ENCODE assay signal across 1 cellular context in genomic region chr5:14156611-14157493, GRCh38.
TF ChIP-seq lines count a peak whose summit lies in the region.

No MANE protein-coding gene starts in this region.

TF ChIP-seq in HEK293, 187 proteins besides CTCF, POLR2A, EP300 and RAD21 (continued from another document and continues in another):
- no peak for TF ChIP-seq ZNF280D (tag by site-specific recombination; IDR thresholded peaks at IDR 0.05)
- TF ChIP-seq KLF1 (tag by site-specific recombination; IDR thresholded peaks at IDR 0.05): peak; percentile 73
- TF ChIP-seq KLF16 (tag by site-specific recombination; IDR thresholded peaks at IDR 0.05): 0 out of 2 replicates have a peak, but pooled peaks have one; percentile 32
- TF ChIP-seq ZNF324 (tag by site-specific recombination; IDR thresholded peaks at IDR 0.05): peak; percentile 96
- 0 out of 2 replicates have a peak, but pooled peaks have one; percentile 45 for TF ChIP-seq ZSCAN16 (tag by site-specific recombination; IDR thresholded peaks at IDR 0.05)
- TF ChIP-seq ZNF501 (tag by site-specific recombination; IDR thresholded peaks at IDR 0.05): peak; percentile 89
- TF ChIP-seq ZFP69B (tag by site-specific recombination; IDR thresholded peaks at IDR 0.05): peak; percentile 88
- TF ChIP-seq, protein P1, sequence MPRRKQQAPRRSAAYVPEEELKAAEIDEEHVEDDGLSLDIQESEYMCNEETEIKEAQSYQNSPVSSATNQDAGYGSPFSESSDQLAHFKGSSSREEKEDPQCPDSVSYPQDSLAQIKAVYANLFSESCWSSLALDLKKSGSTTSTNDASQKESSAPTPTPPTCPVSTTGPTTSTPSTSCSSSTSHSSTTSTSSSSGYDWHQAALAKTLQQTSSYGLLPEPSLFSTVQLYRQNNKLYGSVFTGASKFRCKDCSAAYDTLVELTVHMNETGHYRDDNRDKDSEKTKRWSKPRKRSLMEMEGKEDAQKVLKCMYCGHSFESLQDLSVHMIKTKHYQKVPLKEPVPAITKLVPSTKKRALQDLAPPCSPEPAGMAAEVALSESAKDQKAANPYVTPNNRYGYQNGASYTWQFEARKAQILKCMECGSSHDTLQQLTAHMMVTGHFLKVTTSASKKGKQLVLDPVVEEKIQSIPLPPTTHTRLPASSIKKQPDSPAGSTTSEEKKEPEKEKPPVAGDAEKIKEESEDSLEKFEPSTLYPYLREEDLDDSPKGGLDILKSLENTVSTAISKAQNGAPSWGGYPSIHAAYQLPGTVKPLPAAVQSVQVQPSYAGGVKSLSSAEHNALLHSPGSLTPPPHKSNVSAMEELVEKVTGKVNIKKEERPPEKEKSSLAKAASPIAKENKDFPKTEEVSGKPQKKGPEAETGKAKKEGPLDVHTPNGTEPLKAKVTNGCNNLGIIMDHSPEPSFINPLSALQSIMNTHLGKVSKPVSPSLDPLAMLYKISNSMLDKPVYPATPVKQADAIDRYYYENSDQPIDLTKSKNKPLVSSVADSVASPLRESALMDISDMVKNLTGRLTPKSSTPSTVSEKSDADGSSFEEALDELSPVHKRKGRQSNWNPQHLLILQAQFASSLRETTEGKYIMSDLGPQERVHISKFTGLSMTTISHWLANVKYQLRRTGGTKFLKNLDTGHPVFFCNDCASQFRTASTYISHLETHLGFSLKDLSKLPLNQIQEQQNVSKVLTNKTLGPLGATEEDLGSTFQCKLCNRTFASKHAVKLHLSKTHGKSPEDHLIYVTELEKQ (tag by site-specific recombination; IDR thresholded peaks at IDR 0.05; ENCODE audit: borderline replicate concordance): peak; percentile 100
- peak; percentile 91 for TF ChIP-seq ZSCAN23 (tag by site-specific recombination; IDR thresholded peaks at IDR 0.05)
- no peak for TF ChIP-seq ZNF747 (tag by site-specific recombination; IDR thresholded peaks at IDR 0.05)
- TF ChIP-seq IKZF3 (tag by site-specific recombination; IDR thresholded peaks at IDR 0.05): peak; percentile 90
- no peak for TF ChIP-seq AEBP2 (tag by site-specific recombination; IDR thresholded peaks at IDR 0.05; ENCODE audit: borderline replicate concordance)
- peak; percentile 72 for TF ChIP-seq ZNF513 (tag by site-specific recombination; IDR thresholded peaks at IDR 0.05)
- TF ChIP-seq ZNF654 (tag by site-specific recombination; IDR thresholded peaks at IDR 0.05; ENCODE audit: low read depth): peak; percentile 33; the same call in 1 of the 2 replicates
- TF ChIP-seq ZFP37 (tag by site-specific recombination; IDR thresholded peaks at IDR 0.05): 0 out of 2 replicates have a peak, but pooled peaks have one; percentile 31
- peak; percentile 92 for TF ChIP-seq WT1 (tag by site-specific recombination; IDR thresholded peaks at IDR 0.05)
- TF ChIP-seq ZBTB1 (tag by site-specific recombination; IDR thresholded peaks at IDR 0.05): peak; percentile 90
- peak; percentile 62 for TF ChIP-seq ZNF341 (tag by site-specific recombination; IDR thresholded peaks at IDR 0.05; ENCODE audit: low read depth)
- TF ChIP-seq ZBTB17 (tag by site-specific recombination; IDR thresholded peaks at IDR 0.05): peak; percentile 94
- no peak for TF ChIP-seq ZNF433 (tag by site-specific recombination; IDR thresholded peaks at IDR 0.05; ENCODE audit: low read depth)
- TF ChIP-seq ZNF391 (tag by site-specific recombination; IDR thresholded peaks at IDR 0.05; ENCODE audit: borderline replicate concordance, low read depth): peak; percentile 98
- peak; percentile 99 for TF ChIP-seq BCL11B (tag by site-specific recombination; IDR thresholded peaks at IDR 0.05; ENCODE audit: low read depth)
- TF ChIP-seq ZNF837 (tag by site-specific recombination; IDR thresholded peaks at IDR 0.05): no peak
- peak; percentile 98 for TF ChIP-seq ZNF629 (tag by site-specific recombination; IDR thresholded peaks at IDR 0.05)
- peak; percentile 25; the same call in 1 of the 2 replicates for TF ChIP-seq RBAK (tag by site-specific recombination; IDR thresholded peaks at IDR 0.05)
- peak; percentile 97 for TF ChIP-seq ZNF561 (tag by site-specific recombination; IDR thresholded peaks at IDR 0.05; ENCODE audit: borderline replicate concordance)
- TF ChIP-seq KLF8 (tag by site-specific recombination; IDR thresholded peaks at IDR 0.05): peak; percentile 97
- peak; percentile 100 for TF ChIP-seq OSR2 (tag by site-specific recombination; IDR thresholded peaks at IDR 0.05)
- peak; percentile 62 for TF ChIP-seq ZNF146 (tag by site-specific recombination; IDR thresholded peaks at IDR 0.05)
- no peak for TF ChIP-seq ZNF48 (tag by site-specific recombination; IDR thresholded peaks at IDR 0.05)
- TF ChIP-seq YY2 (tag by site-specific recombination; IDR thresholded peaks at IDR 0.05): no peak
- peak; percentile 87 for TF ChIP-seq ZNF76 (tag by site-specific recombination; IDR thresholded peaks at IDR 0.05; ENCODE audit: borderline replicate concordance, low read depth)
- TF ChIP-seq ZSCAN4 (tag by site-specific recombination; IDR thresholded peaks at IDR 0.05): peak; percentile 73; the same call in 1 of the 2 replicates
- TF ChIP-seq KLF17 (tag by site-specific recombination; IDR thresholded peaks at IDR 0.05): peak; percentile 94
- TF ChIP-seq ZNF610 (tag by site-specific recombination; IDR thresholded peaks at IDR 0.05; ENCODE audit: borderline replicate concordance): 0 out of 2 replicates have a peak, but pooled peaks have one; percentile 57
- peak; percentile 77 for TF ChIP-seq ZNF335 (tag by site-specific recombination; conservative IDR thresholded peaks at IDR 0.05)
- TF ChIP-seq ZNF19 (tag by site-specific recombination; IDR thresholded peaks at IDR 0.05; ENCODE audit: low read depth): no peak
- TF ChIP-seq TRIM28 (IDR thresholded peaks at IDR 0.05; ENCODE audit: borderline replicate concordance, low read length): peak; percentile 93
- TF ChIP-seq, protein P2, sequence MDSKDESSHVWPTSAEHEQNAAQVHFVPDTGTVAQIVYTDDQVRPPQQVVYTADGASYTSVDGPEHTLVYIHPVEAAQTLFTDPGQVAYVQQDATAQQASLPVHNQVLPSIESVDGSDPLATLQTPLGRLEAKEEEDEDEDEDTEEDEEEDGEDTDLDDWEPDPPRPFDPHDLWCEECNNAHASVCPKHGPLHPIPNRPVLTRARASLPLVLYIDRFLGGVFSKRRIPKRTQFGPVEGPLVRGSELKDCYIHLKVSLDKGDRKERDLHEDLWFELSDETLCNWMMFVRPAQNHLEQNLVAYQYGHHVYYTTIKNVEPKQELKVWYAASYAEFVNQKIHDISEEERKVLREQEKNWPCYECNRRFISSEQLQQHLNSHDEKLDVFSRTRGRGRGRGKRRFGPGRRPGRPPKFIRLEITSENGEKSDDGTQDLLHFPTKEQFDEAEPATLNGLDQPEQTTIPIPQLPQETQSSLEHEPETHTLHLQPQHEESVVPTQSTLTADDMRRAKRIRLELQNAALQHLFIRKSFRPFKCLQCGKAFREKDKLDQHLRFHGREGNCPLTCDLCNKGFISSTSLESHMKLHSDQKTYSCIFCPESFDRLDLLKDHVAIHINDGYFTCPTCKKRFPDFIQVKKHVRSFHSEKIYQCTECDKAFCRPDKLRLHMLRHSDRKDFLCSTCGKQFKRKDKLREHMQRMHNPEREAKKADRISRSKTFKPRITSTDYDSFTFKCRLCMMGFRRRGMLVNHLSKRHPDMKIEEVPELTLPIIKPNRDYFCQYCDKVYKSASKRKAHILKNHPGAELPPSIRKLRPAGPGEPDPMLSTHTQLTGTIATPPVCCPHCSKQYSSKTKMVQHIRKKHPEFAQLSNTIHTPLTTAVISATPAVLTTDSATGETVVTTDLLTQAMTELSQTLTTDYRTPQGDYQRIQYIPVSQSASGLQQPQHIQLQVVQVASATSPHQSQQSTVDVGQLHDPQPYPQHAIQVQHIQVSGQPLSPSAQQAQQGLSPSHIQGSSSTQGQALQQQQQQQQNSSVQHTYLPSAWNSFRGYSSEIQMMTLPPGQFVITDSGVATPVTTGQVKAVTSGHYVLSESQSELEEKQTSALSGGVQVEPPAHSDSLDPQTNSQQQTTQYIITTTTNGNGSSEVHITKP (tag by site-specific recombination; IDR thresholded peaks at IDR 0.05): peak; percentile 91
- TF ChIP-seq ZNF623 (tag by site-specific recombination; IDR thresholded peaks at IDR 0.05): 0 out of 2 replicates have a peak, but pooled peaks have one; percentile 22
- TF ChIP-seq TCF7L2 (IDR thresholded peaks at IDR 0.05; ENCODE audit: borderline replicate concordance, low read depth, low read length): peak; percentile 61
- TF ChIP-seq GLI2 (tag by site-specific recombination; IDR thresholded peaks at IDR 0.05; ENCODE audit: borderline replicate concordance, low read depth): peak; percentile 94
- TF ChIP-seq ZNF2 (tag by site-specific recombination; IDR thresholded peaks at IDR 0.05): peak; percentile 95
- no peak for TF ChIP-seq ZBTB26 (tag by site-specific recombination; optimal IDR thresholded peaks at IDR 0.05)
- TF ChIP-seq ZNF660 (tag by site-specific recombination; IDR thresholded peaks at IDR 0.05): peak; percentile 96
- peak; percentile 69 for TF ChIP-seq SP3 (tag by site-specific recombination; IDR thresholded peaks at IDR 0.05)
- peak; percentile 99 for TF ChIP-seq SP7 (tag by site-specific recombination; IDR thresholded peaks at IDR 0.05)
